In genomic region chr4:76250962-76251361, GRCh38 we compare ENCODE assay signal across 10 cellular contexts. TPM values are rescaled to one million over a fixed set of nuclear protein-coding genes. Genes with fewer than 3 reads are reported as not detected.
A peak's percentile ranks its signal among the peaks of the same experiment; 100 is the strongest.
DNase-seq lines count a peak whose midpoint lies in the region; ATAC-seq, FAIRE-seq and TF ChIP-seq lines count a peak whose summit lies in the region.
"Had no signal": no experiment of that assay in that cellular context is flagged by ENCODE, and none has a peak within 500 bp of the region (broad histone marks: within the 10 kb centered on the region; RNA-seq: fewer than 3 reads in every experiment).

No MANE protein-coding gene starts in this region.

- peak overlapping the region; percentile 86 for H3K4me2 ChIP-seq in HepG2 (ENCODE audit: low read depth, low read length)
- H3K4me2 ChIP-seq: BLaER1 had no signal

- no peak for TF ChIP-seq RAD21 in HepG2 (CRISPR knock-in tag; IDR thresholded peaks at IDR 0.05)

- CTCF ChIA-PET in HepG2 (lab: Yijun Ruan, JAX; ENCODE audit: low intra/inter-chr PET ratio, low total read pairs): interaction anchor here (3.0 kb wide), 1 partner anchor 127 kb away, joined by 28 read pairs; no protein-coding TSS in a partner anchor
- CTCF ChIA-PET in GM10248 (lab: Yijun Ruan, JAX): interaction anchor here (1.0 kb wide), 2 partner anchors 15 to 28 kb away, joined by 3 read pairs; no protein-coding TSS in a partner anchor

- no peaks in the 10 kb centered on the region for H3K27me3 ChIP-seq in adrenal gland
- no peaks in the 10 kb centered on the region; a peak in 1 of 5 replicates for H3K27me3 ChIP-seq in HepG2 (ENCODE audit: control insufficient read depth in 1 of 2, insufficient read depth in 2 of 2, low read length in 2 of 2)
- no peaks in the 10 kb centered on the region for H3K27me3 ChIP-seq in testis

- DNase-seq in NCI-H2227 (lab: John Stamatoyannopoulos, UW; ENCODE audit: unreplicated experiment) (peak; percentile 34), NCI-H2227 treated with DMSO at 0.1 percent for 48 hours (lab: John Stamatoyannopoulos, UW) (no peak), adrenal gland (peak in 1 of 7 donors; percentile 2), HepG2 (ENCODE audit: low spot score) (no peak), testis (no peak), G401 (ENCODE audit: low spot score) (no peak), GM10248 (ENCODE audit: extremely low spot score) (no peak), RKO (ENCODE audit: low spot score) (no peak)

- intact Hi-C loops in adrenal gland (cut with DNase I): loop anchor here (10.0 kb wide), 2 partner anchors 66 to 124 kb away; no protein-coding TSS in a partner anchor
- intact Hi-C loops in HepG2 (cut with micrococcal nuclease; ENCODE audit: unreplicated experiment): loop anchor here (1.0 to 2.0 kb wide), 3 partner anchors 58 to 127 kb away; no protein-coding TSS in a partner anchor
- intact Hi-C loops in testis (cut with DNase I; ENCODE audit: low total_unique reads): no loop called here

- FAIRE-seq in HepG2 (lab: Jason Lieb, UNC): no peak

- H2AFZ ChIP-seq in HepG2 (ENCODE audit: low read length): peak overlapping the region; percentile 79

- POLR2A ChIA-PET in HepG2 (lab: Yijun Ruan, JAX) (interaction anchor here (1.0 kb wide), 1 partner anchor 55 kb away, joined by 4 read pairs; no protein-coding TSS in a partner anchor), GM10248 (lab: Yijun Ruan, JAX) (no interaction called here)

- no peaks in the 10 kb centered on the region for H3K79me2 ChIP-seq in HepG2 (ENCODE audit: insufficient read depth, low read length)

- H3K9me3 ChIP-seq in adrenal gland (replicated peaks in 1 of 3) (no peaks in the 10 kb centered on the region), HepG2 (ENCODE audit: low read length) (no peaks in the 10 kb centered on the region), testis (no peaks in the 10 kb centered on the region)

- in situ Hi-C loops in HepG2 (cut with HindIII; ENCODE audit: extremely low pct_ligation_motif_present, low pct_unique_long_range_greater_than_20kb): loop anchor here (10.0 kb wide), 1 partner anchor 124 kb away; no protein-coding TSS in a partner anchor
- in situ Hi-C loops in G401 (cut with HindIII; ENCODE audit: low sequenced_read_pairs): no loop called here

- H3K36me3 ChIP-seq in adrenal gland (replicated peaks in 1 of 2): no peaks in the 10 kb centered on the region
- H3K36me3 ChIP-seq in HepG2 (replicated peaks in 1 of 2; ENCODE audit: control insufficient read depth in 1 of 2, insufficient read depth in 2 of 2, low read length in 2 of 2): no peaks in the 10 kb centered on the region
- H3K36me3 ChIP-seq in testis (ENCODE audit: low read depth, missing control alignments): no peaks in the 10 kb centered on the region
- H3K36me3 ChIP-seq: BLaER1 had no signal

- WGBS in adrenal gland, 4 donors: 8 to 16% (median 11%) methylated on average over 6 of the region's 6 CpGs
- WGBS in HepG2 (ENCODE audit: low lambda C conversion rate): 3% methylated on average over 6 of the region's 6 CpGs
- WGBS in testis, 2 donors: 11 to 12% methylated on average over 6 of the region's 6 CpGs

- 0 out of 3 replicates have a peak, but pooled peaks have one; percentile 6 for ATAC-seq in HepG2

- H3K4me3 ChIP-seq in adrenal gland (peak overlapping the region in 3 of 4 donors; percentile 42 to 64 (median 45)), HepG2 (replicated peaks in 1 of 3; ENCODE audit: insufficient read depth in 1 of 3, low read depth in 2 of 3, low read length in 3 of 3) (peak overlapping the region; percentile 39 to 69 (median 51)), testis (peak overlapping the region; percentile 60 to 62)

- no peak for TF ChIP-seq EP300 in HepG2 (IDR thresholded peaks at IDR 0.05; ENCODE audit: low read depth in 2 of 2, low read length in 2 of 2)
- TF ChIP-seq EP300 in HepG2 (CRISPR knock-in tag; IDR thresholded peaks at IDR 0.05; ENCODE audit: borderline replicate concordance): no peak

- TF ChIP-seq POLR2A in adrenal gland (IDR thresholded peaks at IDR 0.05) (no peak), HepG2 (IDR thresholded peaks at IDR 0.05; ENCODE audit: insufficient read depth in 1 of 2, low read depth in 2 of 2, low read length in 2 of 2) (no peak), testis (IDR thresholded peaks at IDR 0.05) (no peak)

- BruUV-seq in HepG2 (replicated peaks; lab: Mats Ljungman, UMichigan): no TSS peak

- peak overlapping the region; percentile 46; the same call in 1 of the 2 replicates for H3K9ac ChIP-seq in HepG2 (ENCODE audit: insufficient read depth, low read depth, low read length)
- H3K9ac ChIP-seq: BLaER1 had no signal

- TF ChIP-seq CTCF in adrenal gland (IDR thresholded peaks at IDR 0.05) (no peak), HepG2 (CRISPR knock-in tag; IDR thresholded peaks at IDR 0.05) (no peak), testis (IDR thresholded peaks at IDR 0.05) (no peak), GM10248 (IDR thresholded peaks at IDR 0.05; ENCODE audit: control extremely low read depth, extremely low read depth, low read depth, missing control alignments) (no peak)

- H3K4me1 ChIP-seq in adrenal gland (replicated peaks in 1 of 2) (peaks cover 4 to 7% of the 10 kb centered on the region in 2 donors), HepG2 (ENCODE audit: insufficient read depth, low read length) (peaks cover 12% of the 10 kb centered on the region), testis (peaks cover 4% of the 10 kb centered on the region)
- H3K4me1 ChIP-seq: BLaER1 had no signal

- H3K27ac ChIP-seq in adrenal gland (peak overlapping the region in 1 of 5 donors; percentile 59), HepG2 (ENCODE audit: extremely low read length, insufficient read depth, low read length) (no peak overlapping the region), testis (peak overlapping the region in 1 of 2 donors; percentile 44)
- H3K27ac ChIP-seq: BLaER1 had no signal

- no peaks in the 10 kb centered on the region for H4K20me1 ChIP-seq in HepG2 (ENCODE audit: insufficient read depth, low read length)
- H4K20me1 ChIP-seq: BLaER1 had no signal

RNA-seq across cellular contexts. Expression of gene FAM47E, which starts 0.6 kb away (rescaled TPM):
- total RNA-seq in adrenal gland: 1 to 10 TPM; 2.8 to 8.0 (median 4.7) TPM
- polyA plus RNA-seq in adrenal gland: 10 to 100 TPM in 1 of 3 donors, 1 to 10 TPM in 2; 6.9 to 23.8 (median 7.7) TPM
- total RNA-seq in HepG2 (2016; rRNA removed; fragmentation: Illumina TruSeq; extraction: Trizol): 0.29 and 0.33 TPM in 2 replicates
- total RNA-seq in HepG2 (2016; cell fraction: cytosol; rRNA removed; fragmentation: Illumina TruSeq; extraction: Trizol; ENCODE audit: low read depth): 0.30 TPM in 1 of 2 replicates, not detected in the other
- total RNA-seq in HepG2 (2016; cell fraction: insoluble cytoplasmic fraction; rRNA removed; fragmentation: Illumina TruSeq; extraction: Trizol): 0.37 and 0.65 TPM in 2 replicates
- 0.25 and 0.41 TPM in 2 replicates for total RNA-seq in HepG2 (2016; cell fraction: membrane; rRNA removed; fragmentation: Illumina TruSeq; extraction: Trizol)
- total RNA-seq in HepG2 (2016; cell fraction: nucleus; rRNA removed; fragmentation: Illumina TruSeq; extraction: Trizol): 0.31 and 0.50 TPM in 2 replicates
- 0.60 and 0.66 TPM in 2 replicates for polyA plus RNA-seq in HepG2 (2011; rRNA removed)
- polyA plus RNA-seq in HepG2 (2011; cell fraction: cytosol; rRNA removed): 0.24 and 0.50 TPM in 2 replicates
- polyA plus RNA-seq in HepG2 (2011; cell fraction: nucleus; rRNA removed): 0.06 and 1.5 TPM in 2 replicates
- 1.2 and 1.8 TPM in 2 replicates for polyA plus RNA-seq in HepG2 (2012)
- 0.27 and 0.29 TPM in 2 replicates for polyA plus RNA-seq in HepG2 (2016; cell fraction: cytosol; fragmentation: Illumina TruSeq; extraction: Trizol; ENCODE audit: low read depth)
- 0.29 and 0.50 TPM in 2 replicates for polyA plus RNA-seq in HepG2 (2016; cell fraction: insoluble cytoplasmic fraction; fragmentation: Illumina TruSeq; extraction: Trizol; ENCODE audit: low read depth)
- polyA plus RNA-seq in HepG2 (2016; cell fraction: membrane; fragmentation: Illumina TruSeq; extraction: Trizol; ENCODE audit: low read depth): not detected in 2 replicates
- 0.44 TPM in 1 of 2 replicates, not detected in the other for polyA plus RNA-seq in HepG2 (2016; cell fraction: nucleus; fragmentation: Illumina TruSeq; extraction: Trizol; ENCODE audit: insufficient read depth, low read depth)
- polyA minus RNA-seq in HepG2 (2011; rRNA and poly(A)+ RNA removed; ENCODE audit: low replicate concordance): 0.02 TPM in 1 of 2 replicates, not detected in the other
- polyA minus RNA-seq in HepG2 (2011; cell fraction: cytosol; rRNA and poly(A)+ RNA removed): 0.69 TPM in 1 of 2 replicates, not detected in the other
- 1.5 and 1.9 TPM in 2 replicates for polyA minus RNA-seq in HepG2 (2011; cell fraction: nucleus; rRNA and poly(A)+ RNA removed)
- 10 to 100 TPM; 11.0 to 15.4 TPM for total RNA-seq in testis
- polyA plus RNA-seq in testis (ENCODE audit: insufficient read depth, low read depth, low replicate concordance): 22.8 TPM
- 0.37 and 2.8 TPM in 2 replicates for total RNA-seq in G401 (2014; rRNA removed; shearing (Covaris generic))
- polyA plus RNA-seq: IgD-negative memory B cell had no signal

RNA-seq across cellular contexts. Expression of gene SCARB2, which starts 37.3 kb away (rescaled TPM):
- total RNA-seq in adrenal gland (100 to 1,000 TPM; 119 to 179 (median 139) TPM), HepG2 (2016; rRNA removed; fragmentation: Illumina TruSeq; extraction: Trizol) (23.5 and 43.4 TPM in 2 replicates), testis (100 to 1,000 TPM; 115 TPM)
- polyA plus RNA-seq in adrenal gland (100 to 1,000 TPM in 1 of 3 donors, 10 to 100 TPM in 2; 41.5 to 117 (median 82.9) TPM), HepG2 (2011; rRNA removed) (40.6 and 45.9 TPM in 2 replicates), testis (ENCODE audit: insufficient read depth, low read depth, low replicate concordance) (79.0 TPM)
- total RNA-seq in HepG2 (2016; cell fraction: cytosol; rRNA removed; fragmentation: Illumina TruSeq; extraction: Trizol; ENCODE audit: low read depth): 3.4 and 5.0 TPM in 2 replicates
- total RNA-seq in HepG2 (2016; cell fraction: insoluble cytoplasmic fraction; rRNA removed; fragmentation: Illumina TruSeq; extraction: Trizol): 27.0 and 44.9 TPM in 2 replicates
- 11.4 and 14.4 TPM in 2 replicates for total RNA-seq in HepG2 (2016; cell fraction: membrane; rRNA removed; fragmentation: Illumina TruSeq; extraction: Trizol)
- 46.8 and 54.9 TPM in 2 replicates for total RNA-seq in HepG2 (2016; cell fraction: nucleus; rRNA removed; fragmentation: Illumina TruSeq; extraction: Trizol)
- polyA plus RNA-seq in HepG2 (2011; cell fraction: cytosol; rRNA removed): 21.7 and 39.6 TPM in 2 replicates
- 16.5 and 20.8 TPM in 2 replicates for polyA plus RNA-seq in HepG2 (2011; cell fraction: nucleus; rRNA removed)
- polyA plus RNA-seq in HepG2 (2012): 49.6 and 72.8 TPM in 2 replicates
- 2.5 and 3.1 TPM in 2 replicates for polyA plus RNA-seq in HepG2 (2016; cell fraction: cytosol; fragmentation: Illumina TruSeq; extraction: Trizol; ENCODE audit: low read depth)
- polyA plus RNA-seq in HepG2 (2016; cell fraction: insoluble cytoplasmic fraction; fragmentation: Illumina TruSeq; extraction: Trizol; ENCODE audit: low read depth): 20.1 and 21.1 TPM in 2 replicates
- polyA plus RNA-seq in HepG2 (2016; cell fraction: membrane; fragmentation: Illumina TruSeq; extraction: Trizol; ENCODE audit: low read depth): 6.3 and 6.6 TPM in 2 replicates
- polyA plus RNA-seq in HepG2 (2016; cell fraction: nucleus; fragmentation: Illumina TruSeq; extraction: Trizol; ENCODE audit: insufficient read depth, low read depth): 41.0 and 42.6 TPM in 2 replicates
- 35.5 and 55.9 TPM in 2 replicates for polyA minus RNA-seq in HepG2 (2011; rRNA and poly(A)+ RNA removed; ENCODE audit: low replicate concordance)
- polyA minus RNA-seq in HepG2 (2011; cell fraction: cytosol; rRNA and poly(A)+ RNA removed): 46.9 and 76.7 TPM in 2 replicates
- 69.5 and 87.4 TPM in 2 replicates for polyA minus RNA-seq in HepG2 (2011; cell fraction: nucleus; rRNA and poly(A)+ RNA removed)
- total RNA-seq in G401 (2014; rRNA removed; shearing (Covaris generic)): 39.9 and 61.3 TPM in 2 replicates

RNA-seq across cellular contexts. Expression of gene STBD1, which starts 55.6 kb away (rescaled TPM):
- total RNA-seq in adrenal gland: 1 to 10 TPM; 1.5 to 6.3 (median 4.1) TPM
- polyA plus RNA-seq in adrenal gland: 1 to 10 TPM; 1.0 to 4.3 (median 2.6) TPM
- 3.5 and 4.3 TPM in 2 replicates for total RNA-seq in HepG2 (2016; rRNA removed; fragmentation: Illumina TruSeq; extraction: Trizol)
- 1.0 and 1.1 TPM in 2 replicates for total RNA-seq in HepG2 (2016; cell fraction: cytosol; rRNA removed; fragmentation: Illumina TruSeq; extraction: Trizol; ENCODE audit: low read depth)
- 4.2 and 4.3 TPM in 2 replicates for total RNA-seq in HepG2 (2016; cell fraction: insoluble cytoplasmic fraction; rRNA removed; fragmentation: Illumina TruSeq; extraction: Trizol)
- 2.4 and 2.7 TPM in 2 replicates for total RNA-seq in HepG2 (2016; cell fraction: membrane; rRNA removed; fragmentation: Illumina TruSeq; extraction: Trizol)
- total RNA-seq in HepG2 (2016; cell fraction: nucleus; rRNA removed; fragmentation: Illumina TruSeq; extraction: Trizol): 3.8 and 4.3 TPM in 2 replicates
- polyA plus RNA-seq in HepG2 (2011; rRNA removed): 2.8 and 4.9 TPM in 2 replicates
- polyA plus RNA-seq in HepG2 (2011; cell fraction: cytosol; rRNA removed): 3.9 and 4.1 TPM in 2 replicates
- polyA plus RNA-seq in HepG2 (2011; cell fraction: nucleus; rRNA removed): 1.3 and 2.3 TPM in 2 replicates
- polyA plus RNA-seq in HepG2 (2012): 9.6 and 14.4 TPM in 2 replicates
- polyA plus RNA-seq in HepG2 (2016; cell fraction: cytosol; fragmentation: Illumina TruSeq; extraction: Trizol; ENCODE audit: low read depth): 0.35 and 0.55 TPM in 2 replicates
- 1.5 and 3.0 TPM in 2 replicates for polyA plus RNA-seq in HepG2 (2016; cell fraction: insoluble cytoplasmic fraction; fragmentation: Illumina TruSeq; extraction: Trizol; ENCODE audit: low read depth)
- 0.88 and 1.2 TPM in 2 replicates for polyA plus RNA-seq in HepG2 (2016; cell fraction: membrane; fragmentation: Illumina TruSeq; extraction: Trizol; ENCODE audit: low read depth)
- polyA plus RNA-seq in HepG2 (2016; cell fraction: nucleus; fragmentation: Illumina TruSeq; extraction: Trizol; ENCODE audit: insufficient read depth, low read depth): 2.0 and 3.1 TPM in 2 replicates
- 2.0 and 7.2 TPM in 2 replicates for polyA minus RNA-seq in HepG2 (2011; rRNA and poly(A)+ RNA removed; ENCODE audit: low replicate concordance)
- 1.8 and 7.7 TPM in 2 replicates for polyA minus RNA-seq in HepG2 (2011; cell fraction: cytosol; rRNA and poly(A)+ RNA removed)
- polyA minus RNA-seq in HepG2 (2011; cell fraction: nucleus; rRNA and poly(A)+ RNA removed): 1.9 and 3.1 TPM in 2 replicates
- total RNA-seq in testis: 1 to 10 TPM; 2.5 to 4.6 TPM
- polyA plus RNA-seq in testis (ENCODE audit: insufficient read depth, low read depth, low replicate concordance): 5.3 TPM
- total RNA-seq in G401 (2014; rRNA removed; shearing (Covaris generic)): 0.25 and 0.92 TPM in 2 replicates
- polyA plus RNA-seq: IgD-negative memory B cell had no signal
